ENCODE assay signal across 1 cellular context in the genomic region with DNA sequence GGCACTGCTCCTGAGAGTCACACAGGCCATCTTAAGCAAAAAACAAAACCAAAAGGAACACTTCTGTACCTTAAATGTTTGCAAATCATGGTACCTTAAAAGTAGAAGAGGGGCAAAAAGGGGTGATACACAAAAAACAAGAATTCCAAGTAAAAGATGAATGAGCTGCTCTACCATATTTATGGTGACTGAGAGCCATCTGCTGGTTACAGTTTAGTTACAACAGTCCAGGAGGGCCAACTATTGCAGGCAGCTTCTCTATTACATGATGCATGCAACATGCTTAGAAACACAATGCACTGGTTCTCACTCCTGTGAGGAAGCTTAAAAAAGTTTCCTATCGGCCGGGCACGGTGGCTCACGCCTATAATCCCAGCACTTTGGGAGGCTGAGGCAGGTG.
TF ChIP-seq lines count a peak whose summit lies in the region.

No MANE protein-coding gene starts in this region.

TF ChIP-seq in endothelial cell of umbilical vein, 7 proteins besides CTCF, POLR2A, EP300 and RAD21 (continued from another document):
- no peak for TF ChIP-seq POLR2AphosphoS5 (IDR thresholded peaks at IDR 0.05; ENCODE audit: insufficient read depth, low read depth, low read length)
- TF ChIP-seq FOS (IDR thresholded peaks at IDR 0.05; ENCODE audit: borderline replicate concordance, insufficient read depth, low read length), result no peak
